Comparison of ENCODE assay signal across 8 cellular contexts in genomic region chr14:20613094-20614037, GRCh38. TPM values are rescaled to one million over a fixed set of nuclear protein-coding genes. Genes with fewer than 3 reads are reported as not detected.
DNase-seq lines count a peak whose midpoint lies in the region; ATAC-seq and TF ChIP-seq lines count a peak whose summit lies in the region.

No MANE protein-coding gene starts in this region.

- intact Hi-C loops in lower leg skin (cut with DNase I; ENCODE audit: low total_unique reads): loop anchor here (5.0 kb wide), 2 partner anchors 74 to 281 kb away; partner anchors contain the start of genes ANG and CCNB1IP1

- no peak for TF ChIP-seq POLR2A in lower leg skin (IDR thresholded peaks at IDR 0.05)

- peak overlapping the region; percentile 43 for H3K4me3 ChIP-seq in lower leg skin (ENCODE audit: low read depth, poor library complexity, severe bottlenecking)

- DNase-seq in NCI-H526 treated with DMSO at 0.1 percent for 48 hours (lab: John Stamatoyannopoulos, UW) (peak; percentile 98), ecto neural progenitor cell (ENCODE audit: low spot score) (peak; percentile 90), lower leg skin (ENCODE audit: low spot score in 2 of 2) (peak; percentile 85 to 96)
- peak; percentile 71 to 89 for DNase-seq in activated CD4-positive, alpha-beta T cell treated with anti-CD3 and anti-CD28 coated beads, Interleukin-2, amount 50 U/mL, for 24 hours (ENCODE audit: low read depth in 1 of 2, low spot score in 1 of 2)
- peak; percentile 79 to 92 for DNase-seq in stimulated activated CD4-positive, alpha-beta T cell treated with anti-CD3 and anti-CD28 coated beads, Interleukin-4, amount 100 ng/mL, for 4 hours

- TF ChIP-seq CTCF in C4-2B (conservative IDR thresholded peaks at IDR 0.05) (peak; percentile 79), lower leg skin (IDR thresholded peaks at IDR 0.05) (peak in 1 of 3 donors; percentile 94)

- WGBS in lower leg skin, 2 donors: 0 to 1% methylated on average over 34 of the region's 34 CpGs

- peak overlapping the region; percentile 31; the same call in 1 of the 2 replicates for H3K27ac ChIP-seq in C4-2B

- ATAC-seq in GM19395 (IDR thresholded peaks at IDR 0.05; ENCODE audit: unreplicated experiment): peak; percentile 62
- ATAC-seq in HG03520 (IDR thresholded peaks at IDR 0.05; ENCODE audit: unreplicated experiment): peak; percentile 68

RNA-seq across cellular contexts. Expression of gene RNASE12, which starts 22.2 kb away (rescaled TPM):
- not detected for total RNA-seq in lower leg skin

RNA-seq across cellular contexts. Expression of gene RNASE11, which starts 25.6 kb away (rescaled TPM):
- total RNA-seq in lower leg skin: not detected

RNA-seq across cellular contexts. Expression of gene OR6S1, which starts 28.1 kb away (rescaled TPM):
- not detected for total RNA-seq in lower leg skin

RNA-seq across cellular contexts. Expression of gene RNASE9, which starts 52.5 kb away (rescaled TPM):
- total RNA-seq in lower leg skin: not detected

Comparison
In these comparisons a context has a peak if more than half of its experiments do, and no peak if none do; other contexts are left out.
1. Peak in every context shown above with its lines: DNase-seq, ATAC-seq, H3K4me3 ChIP-seq and H3K27ac ChIP-seq.